11 cellular contexts compared by ENCODE assay signal in genomic region chr2:99636432-99637034, GRCh38.
DNase-seq lines count a peak whose midpoint lies in the region; ATAC-seq and TF ChIP-seq lines count a peak whose summit lies in the region.
"Had no signal": no experiment of that assay in that cellular context is flagged by ENCODE, and none has a peak within 500 bp of the region (broad histone marks: within the 10 kb centered on the region; RNA-seq: fewer than 3 reads in every experiment).

No MANE protein-coding gene starts in this region.

- no peak overlapping the region for H2AK5ac ChIP-seq in neuronal stem cell (ENCODE audit: low read depth, low read length)

- DNase-seq in NCI-H2171 treated with DMSO at 0.1 percent for 48 hours (lab: John Stamatoyannopoulos, UW) = peak; percentile 28
- no peak for DNase-seq in NCI-H2171 (lab: John Stamatoyannopoulos, UW)
- DNase-seq in head of caudate nucleus = peak; percentile 15 to 76 (median 50)
- no peak for DNase-seq in neuronal stem cell (ENCODE audit: low spot score)
- no peak for DNase-seq in DMS153 treated with DMSO at 0.1 percent for 48 hours (lab: John Stamatoyannopoulos, UW; ENCODE audit: unreplicated experiment)
- no peak for DNase-seq in germinal center (ENCODE audit: low spot score)
- DNase-seq in SIG-M5 (lab: John Stamatoyannopoulos, UW) = no peak
- DNase-seq: activated CD4-positive, CD25-positive, alpha-beta regulatory T cell; activated gamma-delta T cell treated with Interleukin-2 at 50 U/mL for 16 hours; stomach had no signal

- H3K4ac ChIP-seq in neuronal stem cell (ENCODE audit: low read length) = peak overlapping the region; percentile 53

- no peak overlapping the region for H2BK120ac ChIP-seq in neuronal stem cell (ENCODE audit: low read depth, low read length)

- no peak overlapping the region for H2BK12ac ChIP-seq in neuronal stem cell (ENCODE audit: low read length)

- H4K91ac ChIP-seq in neuronal stem cell (ENCODE audit: low read depth, low read length, poor library complexity) = no peak overlapping the region

- H3K18ac ChIP-seq in neuronal stem cell (ENCODE audit: low read length) = peak overlapping the region; percentile 87

- no peaks in the 10 kb centered on the region for H3K9me3 ChIP-seq in neuronal stem cell (replicated peaks in 1 of 2; ENCODE audit: control insufficient read depth in 2 of 2, insufficient read depth in 1 of 2, low read depth in 1 of 2, low read length in 2 of 2)
- H3K9me3 ChIP-seq: stomach had no signal

- no peak overlapping the region for H3K27ac ChIP-seq in neuronal stem cell (replicated peaks; ENCODE audit: low read length)

- no peak overlapping the region for H3K4me3 ChIP-seq in neuronal stem cell (ENCODE audit: low read length in 2 of 2)
- H3K4me3 ChIP-seq: stomach had no signal

- H3K4me2 ChIP-seq in neuronal stem cell (ENCODE audit: insufficient read depth, low read length, poor library complexity, severe bottlenecking) = no peak overlapping the region

- WGBS in neuronal stem cell (ENCODE audit: extremely low coverage in 2 of 2, insufficient read length in 2 of 2, insufficient replicate concordance in 1 of 2), 2 donors = no CpG with 5 or more reads among the region's 17 CpGs

- H2AFZ ChIP-seq in neuronal stem cell (ENCODE audit: low read length) = no peak overlapping the region

- peaks cover 2% of the 10 kb centered on the region for H3K79me1 ChIP-seq in neuronal stem cell (ENCODE audit: low read depth, low read length)

- intact Hi-C loops in head of caudate nucleus (cut with DNase I) = no loop called here

- H2BK15ac ChIP-seq in neuronal stem cell (ENCODE audit: low read length) = no peak overlapping the region

- no peak for ATAC-seq in GM18505 (IDR thresholded peaks at IDR 0.05; ENCODE audit: unreplicated experiment)

- H3K27me3 ChIP-seq in neuronal stem cell (ENCODE audit: control insufficient read depth in 3 of 3, insufficient read depth in 3 of 3, low read depth in 1 of 3, low read length in 3 of 3) = no peaks in the 10 kb centered on the region
- H3K27me3 ChIP-seq: stomach had no signal

- H3K23ac ChIP-seq in neuronal stem cell (ENCODE audit: low read depth, low read length, poor library complexity) = peak overlapping the region; percentile 89

- H3K14ac ChIP-seq in neuronal stem cell (ENCODE audit: low read length) = peak overlapping the region; percentile 38

- H3K9ac ChIP-seq in neuronal stem cell (ENCODE audit: low read depth, low read length, poor library complexity) = peak overlapping the region; percentile 44

- H2BK5ac ChIP-seq in neuronal stem cell (ENCODE audit: low read length) = no peak overlapping the region

- peaks cover 0 to 2% of the 10 kb centered on the region in 2 donors for H3K4me1 ChIP-seq in neuronal stem cell (ENCODE audit: control insufficient read depth in 2 of 2, insufficient read depth in 1 of 2, low read depth in 1 of 2, low read length in 2 of 2)

- no peak overlapping the region for H4K8ac ChIP-seq in neuronal stem cell (ENCODE audit: low read depth, low read length)

- no peaks in the 10 kb centered on the region for H3K36me3 ChIP-seq in neuronal stem cell (replicated peaks in 1 of 2; ENCODE audit: control insufficient read depth in 2 of 2, insufficient read depth in 2 of 2, low read length in 2 of 2)
- H3K36me3 ChIP-seq: stomach had no signal

- no peak for TF ChIP-seq POLR2A in GM18505 (IDR thresholded peaks at IDR 0.05; ENCODE audit: borderline replicate concordance, extremely low read depth, insufficient read depth, insufficient read length)

Comparison
In these comparisons a context has a peak if more than half of its experiments do, and no peak if none do; other contexts are left out.
1. DNase-seq: peak in NCI-H2171 treated with DMSO at 0.1 percent for 48 hours (single experiment) and head of caudate nucleus (42 of 42); none in NCI-H2171 (single experiment), neuronal stem cell (single experiment), DMS153 treated with DMSO at 0.1 percent for 48 hours (single experiment), germinal center (single experiment) and SIG-M5 (single experiment).